ENCODE assay signal across 8 cellular contexts in the genomic region with DNA sequence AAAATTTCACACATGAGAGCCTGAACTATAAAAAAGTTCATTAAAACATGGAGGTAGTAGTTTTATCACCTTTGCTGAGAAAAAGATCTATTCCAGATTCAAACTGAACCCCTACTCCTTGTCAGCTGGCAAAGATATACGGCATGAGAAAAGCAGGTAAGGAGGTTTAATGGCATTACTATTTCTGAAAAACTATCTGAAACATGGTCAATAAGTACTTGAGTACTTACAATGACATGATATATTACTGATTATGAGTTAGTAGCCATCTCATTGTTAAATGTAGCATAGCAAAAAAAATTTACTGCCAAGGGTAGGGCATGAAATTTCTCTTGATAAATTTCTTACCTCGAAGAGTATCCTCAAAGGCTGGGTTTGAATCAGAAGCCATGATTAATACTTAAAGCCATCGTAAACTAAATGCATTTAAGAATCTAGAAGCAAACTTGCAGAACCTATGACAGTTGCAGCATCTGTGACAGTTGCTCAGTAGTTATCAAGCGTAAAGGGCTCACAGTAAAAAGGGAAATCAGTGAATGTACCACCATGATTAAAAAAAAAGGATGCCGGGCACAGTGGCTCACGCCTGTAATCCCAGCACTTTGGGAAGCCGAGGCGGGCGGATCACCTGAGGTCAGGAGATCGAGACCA. TPM values are rescaled to one million over a fixed set of nuclear protein-coding genes. Genes with fewer than 3 reads are reported as not detected.
DNase-seq lines count a peak whose midpoint lies in the region; ATAC-seq and TF ChIP-seq lines count a peak whose summit lies in the region.

No MANE protein-coding gene starts in this region.

- no peaks in the 10 kb centered on the region for H3K36me3 ChIP-seq in breast epithelium

- peak overlapping the region; percentile 80 to 95 (median 88) for H3K4me3 Mint-ChIP-seq in naive B cell

- H3K27ac Mint-ChIP-seq in naive B cell = peak overlapping the region; percentile 2 to 95 (median 54)

- DNase-seq in AG09309 (ENCODE audit: low read depth) = no peak
- DNase-seq in breast epithelium (ENCODE audit: low spot score in 2 of 2) = no peak
- peak; percentile 17 for DNase-seq in naive B cell
- no peak for DNase-seq in activated gamma-delta T cell (lab: John Stamatoyannopoulos, UW)
- DNase-seq in NCI-H128 (lab: John Stamatoyannopoulos, UW; ENCODE audit: unreplicated experiment) = no peak
- DNase-seq in germinal center (ENCODE audit: low spot score) = no peak
- DNase-seq in NCI-H2107 (lab: John Stamatoyannopoulos, UW) = no peak

- peak overlapping the region; percentile 28; the same call in 1 of the 2 replicates for H3K4me3 ChIP-seq in AG09309 (ENCODE audit: control insufficient read depth, low read depth, low read length)
- H3K4me3 ChIP-seq in breast epithelium = peak overlapping the region; percentile 31 to 62 (median 49)

- no peak for TF ChIP-seq POLR2A in breast epithelium (IDR thresholded peaks at IDR 0.05)

- H3K27ac ChIP-seq in breast epithelium = peak overlapping the region; percentile 33 to 40

- no peaks in the 10 kb centered on the region for H3K9me3 ChIP-seq in breast epithelium

- ATAC-seq in HG03354 (IDR thresholded peaks at IDR 0.05; ENCODE audit: poor library complexity, severe bottlenecking, unreplicated experiment) = peak; percentile 34
- ATAC-seq in naive B cell (ENCODE audit: low read depth in 2 of 2) = peak; percentile 55 to 63

- no peaks in the 10 kb centered on the region for H3K9me3 Mint-ChIP-seq in naive B cell

- no peaks in the 10 kb centered on the region for H3K27me3 ChIP-seq in breast epithelium

- peaks cover 7 to 12% (median 10%) of the 10 kb centered on the region in 3 donors for H3K4me1 Mint-ChIP-seq in naive B cell

- H3K36me3 Mint-ChIP-seq in naive B cell = peaks cover 14 to 17% of the 10 kb centered on the region in 2 donors

- H3K27me3 Mint-ChIP-seq in naive B cell = no peaks in the 10 kb centered on the region

- H3K4me1 ChIP-seq in breast epithelium = no peaks in the 10 kb centered on the region

- TF ChIP-seq CTCF in AG09309 (IDR thresholded peaks at IDR 0.05; ENCODE audit: control insufficient read depth, insufficient read depth, low read depth, low read length, missing control alignments) = no peak
- TF ChIP-seq CTCF in breast epithelium (IDR thresholded peaks at IDR 0.05) = no peak

- intact Hi-C loops in breast epithelium (cut with DNase I; ENCODE audit: low total_unique reads) = no loop called here

RNA-seq across cellular contexts. Expression of a gene that starts 8.7 kb away (rescaled TPM):
- total RNA-seq in breast epithelium = 10 to 100 TPM; 28.8 to 35.1 (median 35.0) TPM
- polyA plus RNA-seq in naive B cell (ENCODE audit: low read depth in 6 of 6) = 1 to 10 TPM in 5 of 6 donors, under 1 TPM in 1; 0.40 to 6.0 (median 5.6) TPM

RNA-seq across cellular contexts. Expression of a gene that starts 50.9 kb away (rescaled TPM):
- total RNA-seq in breast epithelium = 10 to 100 TPM; 10.2 to 16.8 (median 13.3) TPM
- polyA plus RNA-seq in naive B cell (ENCODE audit: low read depth in 6 of 6) = under 1 TPM in 1 of 6 donors, not detected in 5; 0.07 TPM
